25 cellular contexts compared by ENCODE assay signal in the genomic region with DNA sequence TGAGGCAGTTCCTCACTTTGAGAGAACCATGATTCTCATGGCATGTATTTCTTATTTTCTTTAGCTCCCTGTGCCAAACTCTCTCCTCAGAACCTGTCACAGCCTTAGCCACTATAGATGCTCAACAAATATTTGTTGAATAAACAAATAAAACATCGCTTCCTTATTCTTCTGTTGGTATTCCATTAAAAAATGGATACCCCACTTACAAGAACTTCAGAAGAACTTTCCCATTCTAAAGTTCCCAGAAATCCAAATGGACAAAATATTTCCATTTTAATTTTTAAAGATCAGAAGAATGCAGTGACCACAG.
DNase-seq lines count a peak whose midpoint lies in the region; ATAC-seq and TF ChIP-seq lines count a peak whose summit lies in the region.
"Had no signal": no experiment of that assay in that cellular context is flagged by ENCODE, and none has a peak within 500 bp of the region (broad histone marks: within the 10 kb centered on the region; RNA-seq: fewer than 3 reads in every experiment).

No MANE protein-coding gene starts in this region.

- H3K4me2 ChIP-seq in trophoblast cell (ENCODE audit: low read length), result no peak overlapping the region

- peak overlapping the region; percentile 24 for H2AFZ ChIP-seq in ACC112 (ENCODE audit: low read length, unreplicated experiment)
- H2AFZ ChIP-seq in trophoblast cell (ENCODE audit: insufficient read depth, low read length, poor library complexity), result no peak overlapping the region

- H3K36me3 ChIP-seq in ACC112 (ENCODE audit: insufficient read depth, low read length) (no peaks in the 10 kb centered on the region), trophoblast cell (ENCODE audit: control insufficient read depth in 1 of 2, insufficient read depth in 2 of 2, low read length in 2 of 2) (no peaks in the 10 kb centered on the region)
- H3K36me3 ChIP-seq: heart left ventricle, left ventricle myocardium inferior, spleen, thyroid gland had no signal

- H3K27me3 ChIP-seq in ACC112 (ENCODE audit: insufficient read depth, low read length) (no peaks in the 10 kb centered on the region), trophoblast cell (ENCODE audit: insufficient read depth, low read length) (no peaks in the 10 kb centered on the region)
- H3K27me3 ChIP-seq: heart left ventricle, spleen, thyroid gland had no signal

- peak; percentile 26 for DNase-seq in fibroblast of villous mesenchyme (ENCODE audit: low read depth)
- DNase-seq in trophoblast cell, result no peak
- no peak for DNase-seq in NCI-H1436 (lab: John Stamatoyannopoulos, UW)
- DNase-seq: activated CD4-positive, alpha-beta T cell treated with anti-CD3 and anti-CD28 coated beads, Interleukin-2, amount 50 U/mL, for 48 hours; activated CD4-positive, CD25-positive, alpha-beta regulatory T cell; activated effector memory CD4-positive, alpha-beta T cell treated with Interleukin-2 at 50 U/mL for 16 hours; Calu3; cortex of kidney; heart left ventricle; immature natural killer cell; left ventricle myocardium inferior; NCI-H1417 treated with DMSO at 0.1 percent for 48 hours; NCI-H510A; RPMI8226; spleen; stimulated activated CD4-positive, alpha-beta T cell treated with anti-CD3 and anti-CD28 coated beads, Interleukin-4, amount 100 ng/mL, for 1 hour; stimulated activated naive CD4-positive, alpha-beta T cell treated with Interleukin-2 at 50 U/mL for 16 hours; T-helper 9 cell; thyroid gland had no signal

- peak overlapping the region; percentile 65 for H2BK120ac ChIP-seq in trophoblast cell (ENCODE audit: insufficient read depth, low read length, poor library complexity)

- H3K9me3 ChIP-seq in trophoblast cell (ENCODE audit: insufficient read depth, low read depth, low read length), result no peaks in the 10 kb centered on the region
- H3K9me3 ChIP-seq: mucosa of descending colon, spleen, thyroid gland had no signal

- H2BK5ac ChIP-seq in trophoblast cell (ENCODE audit: low read depth, low read length, poor library complexity), result peak overlapping the region; percentile 25

- H3K9ac ChIP-seq in trophoblast cell (ENCODE audit: low read length), result no peak overlapping the region

- no peak for TF ChIP-seq CTCF in VCaP (conservative IDR thresholded peaks at IDR 0.05)
- no peak for TF ChIP-seq CTCF in fibroblast of villous mesenchyme (IDR thresholded peaks at IDR 0.05; ENCODE audit: insufficient read depth, low read depth, low read length)

- H3K23ac ChIP-seq in trophoblast cell (ENCODE audit: low read length), result no peak overlapping the region

- H4K91ac ChIP-seq in trophoblast cell (ENCODE audit: low read depth, low read length), result peak overlapping the region; percentile 45

- H3K4me1 ChIP-seq in ACC112 (ENCODE audit: control insufficient read depth, insufficient read depth, low read length, unreplicated experiment) (peaks cover 23% of the 10 kb centered on the region), trophoblast cell (ENCODE audit: control insufficient read depth in 1 of 2, insufficient read depth in 2 of 2, low read length in 2 of 2) (peaks cover 10 to 19% of the 10 kb centered on the region in 2 experiments)

- H4K12ac ChIP-seq in trophoblast cell (ENCODE audit: low read depth, low read length), result no peak overlapping the region

- peaks cover 15% of the 10 kb centered on the region for H3K79me1 ChIP-seq in trophoblast cell (ENCODE audit: low read length)

- H3K4me3 ChIP-seq in ACC112 (ENCODE audit: low read depth, low read length) (no peak overlapping the region), fibroblast of villous mesenchyme (ENCODE audit: low read depth, low read length) (no peak overlapping the region), trophoblast cell (ENCODE audit: low read depth, low read length) (no peak overlapping the region)
- H3K4me3 ChIP-seq: heart left ventricle, left ventricle myocardium inferior, mucosa of descending colon, spleen, thyroid gland had no signal

- ATAC-seq in esophagus mucosa (no peak), HG03025 (IDR thresholded peaks at IDR 0.05; ENCODE audit: low FRiP score, unreplicated experiment) (no peak), HG03108 (IDR thresholded peaks at IDR 0.05; ENCODE audit: unreplicated experiment) (no peak)
- ATAC-seq: heart left ventricle had no signal

- H3K14ac ChIP-seq in trophoblast cell (ENCODE audit: low read length), result peak overlapping the region; percentile 41

- peak overlapping the region; percentile 85 for H2BK12ac ChIP-seq in trophoblast cell (ENCODE audit: low read length)

- no CpG with 5 or more reads among the region's 1 CpG for WGBS in trophoblast cell (ENCODE audit: extremely low coverage, insufficient coverage, insufficient read length)

- H3K79me2 ChIP-seq in ACC112 (ENCODE audit: control insufficient read depth, insufficient read depth, low read length, unreplicated experiment), result no peaks in the 10 kb centered on the region
- H3K79me2 ChIP-seq in trophoblast cell (ENCODE audit: control insufficient read depth, insufficient read depth, low read length, poor library complexity), result no peaks in the 10 kb centered on the region

- H3K27ac ChIP-seq in ACC112 (ENCODE audit: low read depth, low read length), result peak overlapping the region; percentile 92
- H3K27ac ChIP-seq in VCaP, result peak overlapping the region; percentile 62
- peak overlapping the region; percentile 80 for H3K27ac ChIP-seq in trophoblast cell (ENCODE audit: low read depth, low read length)
- H3K27ac ChIP-seq: left ventricle myocardium inferior, spleen had no signal

- no peak overlapping the region for H3K18ac ChIP-seq in trophoblast cell (ENCODE audit: low read length)

- H3K4ac ChIP-seq in trophoblast cell (ENCODE audit: low read depth, low read length), result no peak overlapping the region

- no peak overlapping the region for H4K8ac ChIP-seq in trophoblast cell (ENCODE audit: low read depth, low read length)

- H2AK5ac ChIP-seq in trophoblast cell (ENCODE audit: low read length), result no peak overlapping the region
